In the genomic region with DNA sequence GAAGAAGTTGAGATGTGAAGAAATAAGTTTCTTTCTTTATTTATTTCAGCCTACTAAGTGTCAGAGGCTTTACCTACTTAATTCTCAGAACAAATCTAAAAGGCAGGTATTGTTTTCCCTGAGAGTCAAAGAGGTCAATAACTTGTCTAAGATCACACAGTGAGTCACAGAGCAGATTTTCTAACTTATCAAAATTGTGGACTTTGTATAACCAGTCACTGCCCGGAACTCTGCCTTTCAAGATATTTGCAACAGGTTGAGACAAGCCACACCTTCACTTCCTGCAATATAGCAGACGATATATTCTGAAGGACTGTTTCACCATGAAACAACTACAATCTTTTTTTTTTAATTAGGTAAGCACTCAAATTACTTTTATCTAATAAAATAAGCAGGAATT, we compare ENCODE assay signal across 1 cellular context.
TF ChIP-seq lines count a peak whose summit lies in the region.

No MANE protein-coding gene starts in this region.

TF ChIP-seq in HepG2, 621 proteins besides CTCF, POLR2A, EP300 and RAD21:
- TF ChIP-seq, protein P1, sequence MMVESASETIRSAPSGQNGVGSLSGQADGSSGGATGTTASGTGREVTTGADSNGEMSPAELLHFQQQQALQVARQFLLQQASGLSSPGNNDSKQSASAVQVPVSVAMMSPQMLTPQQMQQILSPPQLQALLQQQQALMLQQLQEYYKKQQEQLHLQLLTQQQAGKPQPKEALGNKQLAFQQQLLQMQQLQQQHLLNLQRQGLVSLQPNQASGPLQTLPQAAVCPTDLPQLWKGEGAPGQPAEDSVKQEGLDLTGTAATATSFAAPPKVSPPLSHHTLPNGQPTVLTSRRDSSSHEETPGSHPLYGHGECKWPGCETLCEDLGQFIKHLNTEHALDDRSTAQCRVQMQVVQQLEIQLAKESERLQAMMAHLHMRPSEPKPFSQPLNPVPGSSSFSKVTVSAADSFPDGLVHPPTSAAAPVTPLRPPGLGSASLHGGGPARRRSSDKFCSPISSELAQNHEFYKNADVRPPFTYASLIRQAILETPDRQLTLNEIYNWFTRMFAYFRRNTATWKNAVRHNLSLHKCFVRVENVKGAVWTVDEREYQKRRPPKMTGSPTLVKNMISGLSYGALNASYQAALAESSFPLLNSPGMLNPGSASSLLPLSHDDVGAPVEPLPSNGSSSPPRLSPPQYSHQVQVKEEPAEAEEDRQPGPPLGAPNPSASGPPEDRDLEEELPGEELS (CRISPR knock-in tag; IDR thresholded peaks at IDR 0.05), result no peak
- TF ChIP-seq, protein P2, sequence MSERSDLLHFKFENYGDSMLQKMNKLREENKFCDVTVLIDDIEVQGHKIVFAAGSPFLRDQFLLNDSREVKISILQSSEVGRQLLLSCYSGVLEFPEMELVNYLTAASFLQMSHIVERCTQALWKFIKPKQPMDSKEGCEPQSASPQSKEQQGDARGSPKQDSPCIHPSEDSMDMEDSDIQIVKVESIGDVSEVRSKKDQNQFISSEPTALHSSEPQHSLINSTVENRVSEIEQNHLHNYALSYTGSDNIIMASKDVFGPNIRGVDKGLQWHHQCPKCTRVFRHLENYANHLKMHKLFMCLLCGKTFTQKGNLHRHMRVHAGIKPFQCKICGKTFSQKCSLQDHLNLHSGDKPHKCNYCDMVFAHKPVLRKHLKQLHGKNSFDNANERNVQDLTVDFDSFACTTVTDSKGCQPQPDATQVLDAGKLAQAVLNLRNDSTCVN (CRISPR knock-in tag; IDR thresholded peaks at IDR 0.05; ENCODE audit: borderline replicate concordance), result no peak
- no peak for TF ChIP-seq ZNF780A (CRISPR knock-in tag; IDR thresholded peaks at IDR 0.05)
- TF ChIP-seq, protein P3, sequence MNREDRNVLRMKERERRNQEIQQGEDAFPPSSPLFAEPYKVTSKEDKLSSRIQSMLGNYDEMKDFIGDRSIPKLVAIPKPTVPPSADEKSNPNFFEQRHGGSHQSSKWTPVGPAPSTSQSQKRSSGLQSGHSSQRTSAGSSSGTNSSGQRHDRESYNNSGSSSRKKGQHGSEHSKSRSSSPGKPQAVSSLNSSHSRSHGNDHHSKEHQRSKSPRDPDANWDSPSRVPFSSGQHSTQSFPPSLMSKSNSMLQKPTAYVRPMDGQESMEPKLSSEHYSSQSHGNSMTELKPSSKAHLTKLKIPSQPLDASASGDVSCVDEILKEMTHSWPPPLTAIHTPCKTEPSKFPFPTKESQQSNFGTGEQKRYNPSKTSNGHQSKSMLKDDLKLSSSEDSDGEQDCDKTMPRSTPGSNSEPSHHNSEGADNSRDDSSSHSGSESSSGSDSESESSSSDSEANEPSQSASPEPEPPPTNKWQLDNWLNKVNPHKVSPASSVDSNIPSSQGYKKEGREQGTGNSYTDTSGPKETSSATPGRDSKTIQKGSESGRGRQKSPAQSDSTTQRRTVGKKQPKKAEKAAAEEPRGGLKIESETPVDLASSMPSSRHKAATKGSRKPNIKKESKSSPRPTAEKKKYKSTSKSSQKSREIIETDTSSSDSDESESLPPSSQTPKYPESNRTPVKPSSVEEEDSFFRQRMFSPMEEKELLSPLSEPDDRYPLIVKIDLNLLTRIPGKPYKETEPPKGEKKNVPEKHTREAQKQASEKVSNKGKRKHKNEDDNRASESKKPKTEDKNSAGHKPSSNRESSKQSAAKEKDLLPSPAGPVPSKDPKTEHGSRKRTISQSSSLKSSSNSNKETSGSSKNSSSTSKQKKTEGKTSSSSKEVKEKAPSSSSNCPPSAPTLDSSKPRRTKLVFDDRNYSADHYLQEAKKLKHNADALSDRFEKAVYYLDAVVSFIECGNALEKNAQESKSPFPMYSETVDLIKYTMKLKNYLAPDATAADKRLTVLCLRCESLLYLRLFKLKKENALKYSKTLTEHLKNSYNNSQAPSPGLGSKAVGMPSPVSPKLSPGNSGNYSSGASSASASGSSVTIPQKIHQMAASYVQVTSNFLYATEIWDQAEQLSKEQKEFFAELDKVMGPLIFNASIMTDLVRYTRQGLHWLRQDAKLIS (CRISPR knock-in tag; IDR thresholded peaks at IDR 0.05), result no peak
- no peak for TF ChIP-seq ZNF235 (CRISPR knock-in tag; IDR thresholded peaks at IDR 0.05; ENCODE audit: borderline replicate concordance)
- no peak for TF ChIP-seq ZNF598 (CRISPR knock-in tag; IDR thresholded peaks at IDR 0.05; ENCODE audit: borderline replicate concordance)
- TF ChIP-seq ZNF230 (CRISPR knock-in tag; IDR thresholded peaks at IDR 0.05), result no peak
- TF ChIP-seq HNF4G (IDR thresholded peaks at IDR 0.05; ENCODE audit: borderline replicate concordance, low read depth, low read length), result no peak
- no peak for TF ChIP-seq HNF4G (CRISPR knock-in tag; IDR thresholded peaks at IDR 0.05; ENCODE audit: borderline replicate concordance, low read depth)
- no peak for TF ChIP-seq ARHGAP35 (CRISPR knock-in tag; IDR thresholded peaks at IDR 0.05; ENCODE audit: borderline replicate concordance)
- TF ChIP-seq ZSCAN20 (CRISPR knock-in tag; IDR thresholded peaks at IDR 0.05; ENCODE audit: borderline replicate concordance), result no peak
- TF ChIP-seq, protein P4, sequence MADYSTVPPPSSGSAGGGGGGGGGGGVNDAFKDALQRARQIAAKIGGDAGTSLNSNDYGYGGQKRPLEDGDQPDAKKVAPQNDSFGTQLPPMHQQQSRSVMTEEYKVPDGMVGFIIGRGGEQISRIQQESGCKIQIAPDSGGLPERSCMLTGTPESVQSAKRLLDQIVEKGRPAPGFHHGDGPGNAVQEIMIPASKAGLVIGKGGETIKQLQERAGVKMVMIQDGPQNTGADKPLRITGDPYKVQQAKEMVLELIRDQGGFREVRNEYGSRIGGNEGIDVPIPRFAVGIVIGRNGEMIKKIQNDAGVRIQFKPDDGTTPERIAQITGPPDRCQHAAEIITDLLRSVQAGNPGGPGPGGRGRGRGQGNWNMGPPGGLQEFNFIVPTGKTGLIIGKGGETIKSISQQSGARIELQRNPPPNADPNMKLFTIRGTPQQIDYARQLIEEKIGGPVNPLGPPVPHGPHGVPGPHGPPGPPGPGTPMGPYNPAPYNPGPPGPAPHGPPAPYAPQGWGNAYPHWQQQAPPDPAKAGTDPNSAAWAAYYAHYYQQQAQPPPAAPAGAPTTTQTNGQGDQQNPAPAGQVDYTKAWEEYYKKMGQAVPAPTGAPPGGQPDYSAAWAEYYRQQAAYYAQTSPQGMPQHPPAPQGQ (CRISPR knock-in tag; IDR thresholded peaks at IDR 0.05; ENCODE audit: borderline replicate concordance), result no peak
- TF ChIP-seq CBFB (CRISPR knock-in tag; IDR thresholded peaks at IDR 0.05), result no peak
- TF ChIP-seq ZNF75D (CRISPR knock-in tag; IDR thresholded peaks at IDR 0.05; ENCODE audit: borderline replicate concordance), result no peak
- no peak for TF ChIP-seq GPN1 (CRISPR knock-in tag; IDR thresholded peaks at IDR 0.05; ENCODE audit: borderline replicate concordance)
- TF ChIP-seq, protein P5, sequence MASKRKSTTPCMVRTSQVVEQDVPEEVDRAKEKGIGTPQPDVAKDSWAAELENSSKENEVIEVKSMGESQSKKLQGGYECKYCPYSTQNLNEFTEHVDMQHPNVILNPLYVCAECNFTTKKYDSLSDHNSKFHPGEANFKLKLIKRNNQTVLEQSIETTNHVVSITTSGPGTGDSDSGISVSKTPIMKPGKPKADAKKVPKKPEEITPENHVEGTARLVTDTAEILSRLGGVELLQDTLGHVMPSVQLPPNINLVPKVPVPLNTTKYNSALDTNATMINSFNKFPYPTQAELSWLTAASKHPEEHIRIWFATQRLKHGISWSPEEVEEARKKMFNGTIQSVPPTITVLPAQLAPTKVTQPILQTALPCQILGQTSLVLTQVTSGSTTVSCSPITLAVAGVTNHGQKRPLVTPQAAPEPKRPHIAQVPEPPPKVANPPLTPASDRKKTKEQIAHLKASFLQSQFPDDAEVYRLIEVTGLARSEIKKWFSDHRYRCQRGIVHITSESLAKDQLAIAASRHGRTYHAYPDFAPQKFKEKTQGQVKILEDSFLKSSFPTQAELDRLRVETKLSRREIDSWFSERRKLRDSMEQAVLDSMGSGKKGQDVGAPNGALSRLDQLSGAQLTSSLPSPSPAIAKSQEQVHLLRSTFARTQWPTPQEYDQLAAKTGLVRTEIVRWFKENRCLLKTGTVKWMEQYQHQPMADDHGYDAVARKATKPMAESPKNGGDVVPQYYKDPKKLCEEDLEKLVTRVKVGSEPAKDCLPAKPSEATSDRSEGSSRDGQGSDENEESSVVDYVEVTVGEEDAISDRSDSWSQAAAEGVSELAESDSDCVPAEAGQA (IDR thresholded peaks at IDR 0.05; ENCODE audit: low read depth), result no peak
- TF ChIP-seq, protein P5 (CRISPR knock-in tag; IDR thresholded peaks at IDR 0.05; ENCODE audit: borderline replicate concordance), result no peak
